ENCODE assay signal across 22 cellular contexts in the genomic region with DNA sequence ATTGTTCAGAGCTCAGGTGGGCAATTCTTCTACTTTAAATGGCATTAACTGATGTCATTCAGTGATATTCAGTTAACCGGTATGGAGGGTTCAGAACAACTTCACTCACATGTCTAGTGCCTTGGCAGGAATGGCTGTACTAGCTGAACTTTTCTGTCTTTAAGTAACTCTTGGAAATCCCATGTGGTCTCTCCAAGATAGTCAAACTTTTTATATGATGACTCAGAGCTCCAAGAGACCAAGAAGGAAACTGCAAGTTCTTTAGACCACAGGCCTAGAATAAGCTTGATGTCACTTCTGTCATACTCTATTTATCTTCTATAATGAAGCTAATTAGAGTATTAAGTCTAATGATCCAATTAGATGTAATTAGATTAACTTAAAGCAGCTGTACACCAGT. TPM values are rescaled to one million over a fixed set of nuclear protein-coding genes. Genes with fewer than 3 reads are reported as not detected.
A peak's percentile ranks its signal among the peaks of the same experiment; 100 is the strongest.
DNase-seq lines count a peak whose midpoint lies in the region; ATAC-seq, FAIRE-seq and TF ChIP-seq lines count a peak whose summit lies in the region.
"Had no signal": no experiment of that assay in that cellular context is flagged by ENCODE, and none has a peak within 500 bp of the region (broad histone marks: within the 10 kb centered on the region; RNA-seq: fewer than 3 reads in every experiment).

No MANE protein-coding gene starts in this region.

- no peak for TF ChIP-seq CTCF in astrocyte of the spinal cord (IDR thresholded peaks at IDR 0.05; ENCODE audit: low read depth, low read length)
- TF ChIP-seq CTCF in foreskin fibroblast (IDR thresholded peaks at IDR 0.05; ENCODE audit: low read depth, low read length) = no peak
- no peak for TF ChIP-seq CTCF in osteoblast (IDR thresholded peaks at IDR 0.05; ENCODE audit: extremely low read depth, low read depth, low read length)

- DNase-seq in GM03348 (ENCODE audit: low spot score) = peak; percentile 30
- peak; percentile 66 for DNase-seq in astrocyte of the spinal cord (ENCODE audit: low read depth, low spot score)
- no peak for DNase-seq in foreskin fibroblast
- DNase-seq in T-helper 2 cell treated with Interferon-gamma antibody and Interleukin-4, amounts not matched to agents 5 μg/mL and 100 μg/mL, for 36 hours (ENCODE audit: low spot score) = no peak
- DNase-seq in osteoblast (ENCODE audit: insufficient read length, low spot score, missing footprints) = no peak
- DNase-seq in NCI-H1694 (lab: John Stamatoyannopoulos, UW) = no peak
- DNase-seq: activated CD4-positive, alpha-beta memory T cell treated with anti-CD3 and anti-CD28 coated beads, Interleukin-2, amount 10 ng/mL, durations not matched to agents 7 days and 5 days; amygdala; BE2C; islet precursor cell; naive thymus-derived CD4-positive, alpha-beta T cell; NCI-H1694 treated with DMSO at 0.1 percent for 48 hours; NCI-H345; T-cell had no signal

- FAIRE-seq in islet of Langerhans (lab: Jason Lieb, UNC) = peak; percentile 47
- FAIRE-seq: GM12891, H54, HTR-8/SVneo had no signal

- no peak overlapping the region for H3K27ac Mint-ChIP-seq in T-helper 2 cell treated with Interferon-gamma antibody and Interleukin-4, amounts not matched to agents 5 μg/mL and 100 μg/mL, for 36 hours
- H3K27ac Mint-ChIP-seq: activated CD4-positive, alpha-beta memory T cell treated with anti-CD3 and anti-CD28 coated beads, Interleukin-2, amount 10 ng/mL, durations not matched to agents 7 days and 5 days; activated T-helper 2 cell treated with anti-CD3 and anti-CD28 coated beads, Interferon-gamma antibody, Interleukin-2, Interleukin-4, amounts not matched to agents 10 μg/mL and 5 μg/mL and 100 μg/mL, durations not matched to agents 14 hours and 24 hours and 36 hours; naive thymus-derived CD4-positive, alpha-beta T cell; T-cell had no signal

- H3K27ac ChIP-seq in osteoblast (ENCODE audit: low read depth, low read length) = no peak overlapping the region
- H3K27ac ChIP-seq: skin epidermis, VCaP had no signal

- H3K4me3 Mint-ChIP-seq in T-helper 2 cell treated with Interferon-gamma antibody and Interleukin-4, amounts not matched to agents 5 μg/mL and 100 μg/mL, for 36 hours = no peak overlapping the region
- H3K4me3 Mint-ChIP-seq: activated CD4-positive, alpha-beta memory T cell treated with anti-CD3 and anti-CD28 coated beads, Interleukin-2, amount 10 ng/mL, durations not matched to agents 7 days and 5 days; naive thymus-derived CD4-positive, alpha-beta T cell; T-cell had no signal

- H3K4me1 Mint-ChIP-seq in T-helper 2 cell treated with Interferon-gamma antibody and Interleukin-4, amounts not matched to agents 5 μg/mL and 100 μg/mL, for 36 hours (ENCODE audit: low read depth) = no peaks in the 10 kb centered on the region
- H3K4me1 Mint-ChIP-seq: activated CD4-positive, alpha-beta memory T cell treated with anti-CD3 and anti-CD28 coated beads, Interleukin-2, amount 10 ng/mL, durations not matched to agents 7 days and 5 days; naive thymus-derived CD4-positive, alpha-beta T cell; T-cell had no signal

- ATAC-seq in HG02884 (IDR thresholded peaks at IDR 0.05; ENCODE audit: unreplicated experiment) = peak; percentile 74
- ATAC-seq: naive thymus-derived CD4-positive, alpha-beta T cell; T-cell had no signal

- H2AFZ ChIP-seq in osteoblast (ENCODE audit: low read length) = no peak overlapping the region

- H3K4me3 ChIP-seq in astrocyte of the spinal cord (ENCODE audit: low read depth, low read length) (no peak overlapping the region), foreskin fibroblast (ENCODE audit: low read depth in 1 of 2, low read length in 2 of 2) (no peak overlapping the region), osteoblast (ENCODE audit: insufficient read depth, low read length) (no peak overlapping the region)
- H3K4me3 ChIP-seq: skin epidermis had no signal

- no peaks in the 10 kb centered on the region for H4K20me1 ChIP-seq in osteoblast (ENCODE audit: insufficient read depth, low read length)

- no peaks in the 10 kb centered on the region for H3K9me3 ChIP-seq in osteoblast (ENCODE audit: low read depth, low read length)
- H3K9me3 ChIP-seq: BE2C had no signal

- H3K27me3 Mint-ChIP-seq in T-helper 2 cell treated with Interferon-gamma antibody and Interleukin-4, amounts not matched to agents 5 μg/mL and 100 μg/mL, for 36 hours (ENCODE audit: low read depth) = no peaks in the 10 kb centered on the region
- H3K27me3 Mint-ChIP-seq: activated CD4-positive, alpha-beta memory T cell treated with anti-CD3 and anti-CD28 coated beads, Interleukin-2, amount 10 ng/mL, durations not matched to agents 7 days and 5 days; naive thymus-derived CD4-positive, alpha-beta T cell had no signal

- H3K36me3 Mint-ChIP-seq in T-helper 2 cell treated with Interferon-gamma antibody and Interleukin-4, amounts not matched to agents 5 μg/mL and 100 μg/mL, for 36 hours (ENCODE audit: low read depth) = no peaks in the 10 kb centered on the region

- H3K4me1 ChIP-seq in osteoblast (ENCODE audit: insufficient read depth, low read length) = peaks cover 2% of the 10 kb centered on the region
- H3K4me1 ChIP-seq: BE2C had no signal

- no peak overlapping the region for H3K4me2 ChIP-seq in osteoblast (ENCODE audit: insufficient read depth, low read length)

- H3K79me2 ChIP-seq in osteoblast (ENCODE audit: insufficient read depth, low read length) = no peaks in the 10 kb centered on the region

- H3K9me3 Mint-ChIP-seq in T-helper 2 cell treated with Interferon-gamma antibody and Interleukin-4, amounts not matched to agents 5 μg/mL and 100 μg/mL, for 36 hours = peaks cover 10% of the 10 kb centered on the region

- H3K27me3 ChIP-seq in osteoblast (ENCODE audit: insufficient read depth, low read length) = no peaks in the 10 kb centered on the region
- H3K27me3 ChIP-seq: BE2C had no signal

- in situ Hi-C loops in astrocyte of the spinal cord (cut with HindIII; ENCODE audit: low sequenced_read_pairs) = no loop called here

- no peaks in the 10 kb centered on the region for H3K36me3 ChIP-seq in osteoblast (ENCODE audit: insufficient read depth, low read length)
- H3K36me3 ChIP-seq: BE2C had no signal

RNA-seq across cellular contexts. Expression of a gene that starts 24.9 kb away (rescaled TPM):
- total RNA-seq in osteoblast = not detected in 2 replicates
- total RNA-seq: activated T-helper 2 cell treated with anti-CD3 and anti-CD28 coated beads, Interferon-gamma antibody, Interleukin-2, Interleukin-4, amounts not matched to agents 10 μg/mL and 5 μg/mL and 100 μg/mL, durations not matched to agents 14 hours and 24 hours and 36 hours had no signal

Comparison
In these comparisons a context has a peak if more than half of its experiments do, and no peak if none do; other contexts are left out.
1. DNase-seq: peak in GM03348 (single experiment) and astrocyte of the spinal cord (single experiment); none in foreskin fibroblast (0 of 2), T-helper 2 cell treated with Interferon-gamma antibody and Interleukin-4, amounts not matched to agents 5 μg/mL and 100 μg/mL, for 36 hours (single experiment), osteoblast (single experiment) and NCI-H1694 (single experiment).